9 cellular contexts compared by ENCODE assay signal in genomic region chr5:171390883-171391677, GRCh38. TPM values are rescaled to one million over a fixed set of nuclear protein-coding genes. Genes with fewer than 3 reads are reported as not detected.
DNase-seq lines count a peak whose midpoint lies in the region; ATAC-seq and TF ChIP-seq lines count a peak whose summit lies in the region.
"Had no signal": no experiment of that assay in that cellular context is flagged by ENCODE, and none has a peak within 500 bp of the region (broad histone marks: within the 10 kb centered on the region; RNA-seq: fewer than 3 reads in every experiment).

No MANE protein-coding gene starts in this region.

- peaks cover 83% of the 10 kb centered on the region for H4K20me1 ChIP-seq in IMR-90 (ENCODE audit: insufficient read depth, low read length)

- H3K27ac ChIP-seq in IMR-90 (ENCODE audit: insufficient read depth, low read length): no peak overlapping the region
- H3K27ac ChIP-seq in naive thymus-derived CD4-positive, alpha-beta T cell (ENCODE audit: low read depth, low read length): no peak overlapping the region

- no peak overlapping the region for H4K91ac ChIP-seq in IMR-90 (ENCODE audit: insufficient read depth, low read depth, low read length)

- peaks cover 0 to 29% of the 10 kb centered on the region in 2 experiments; a peak in 2 of 4 replicates for H3K79me1 ChIP-seq in IMR-90 (ENCODE audit: low read depth in 1 of 2, low read length in 2 of 2)

- H3K36me3 ChIP-seq in Caco-2 (ENCODE audit: control insufficient read depth, insufficient read depth, low read length) (peaks cover 5% of the 10 kb centered on the region), IMR-90 (ENCODE audit: control insufficient read depth, insufficient read depth, low read length) (peaks cover 32% of the 10 kb centered on the region)
- peaks cover 12 to 51% (median 17%) of the 10 kb centered on the region in 3 experiments for H3K36me3 ChIP-seq in naive thymus-derived CD4-positive, alpha-beta T cell (ENCODE audit: control insufficient read depth in 2 of 3, insufficient read depth in 3 of 3, low read length in 3 of 3)

- no peak overlapping the region for H3K4ac ChIP-seq in IMR-90 (ENCODE audit: low read depth, low read length)

- in situ Hi-C loops in IMR-90 (cut with MboI; ENCODE audit: low sequenced_read_pairs): no loop called here

- no peak overlapping the region for H2AK5ac ChIP-seq in IMR-90 (ENCODE audit: low read depth, low read length)

- H3K18ac ChIP-seq in IMR-90 (ENCODE audit: low read depth, low read length): no peak overlapping the region

- POLR2A ChIA-PET in Caco-2 (lab: Charles Lee) (no interaction called here), IMR-90 (lab: Charles Lee; ENCODE audit: unreplicated experiment) (no interaction called here)
- POLR2A ChIA-PET in naive thymus-derived CD4-positive, alpha-beta T cell (lab: Charles Lee): no interaction called here

- H3K27me3 Mint-ChIP-seq in Caco-2 (ENCODE audit: insufficient read depth, unreplicated experiment): no peaks in the 10 kb centered on the region
- peaks cover 0 to 6% (median 0%) of the 10 kb centered on the region in 5 donors for H3K27me3 Mint-ChIP-seq in naive thymus-derived CD4-positive, alpha-beta T cell

- H4K8ac ChIP-seq in IMR-90 (ENCODE audit: low read depth in 2 of 2, low read length in 2 of 2): no peak overlapping the region

- H2BK15ac ChIP-seq in IMR-90 (ENCODE audit: low read depth, low read length): no peak overlapping the region

- no TSS peak for BruUV-seq in Caco-2 (replicated peaks; lab: Mats Ljungman, UMichigan)
- BruUV-seq in IMR-90 (replicated peaks; lab: Mats Ljungman, UMichigan): no TSS peak

- H3K27me3 ChIP-seq in Caco-2 (replicated peaks; ENCODE audit: control insufficient read depth, insufficient read depth, low read length) (no peaks in the 10 kb centered on the region), IMR-90 (ENCODE audit: control insufficient read depth, insufficient read depth, low read length) (no peaks in the 10 kb centered on the region)
- H3K27me3 ChIP-seq in naive thymus-derived CD4-positive, alpha-beta T cell (ENCODE audit: control insufficient read depth in 2 of 2, insufficient read depth in 2 of 2, low read length in 2 of 2): no peaks in the 10 kb centered on the region
- H3K27me3 ChIP-seq: esophagus squamous epithelium had no signal

- ATAC-seq in IMR-90 (ENCODE audit: low read depth) (no peak), HG02870 (IDR thresholded peaks at IDR 0.05; ENCODE audit: unreplicated experiment) (no peak), HG03520 (IDR thresholded peaks at IDR 0.05; ENCODE audit: unreplicated experiment) (no peak), HG03469 (IDR thresholded peaks at IDR 0.05; ENCODE audit: unreplicated experiment) (no peak), HG02840 (IDR thresholded peaks at IDR 0.05; ENCODE audit: low FRiP score, unreplicated experiment) (no peak)
- no peak for ATAC-seq in naive thymus-derived CD4-positive, alpha-beta T cell

- TF ChIP-seq RAD21 in IMR-90 (IDR thresholded peaks at IDR 0.05; ENCODE audit: low read length): no peak

- H4K5ac ChIP-seq in IMR-90 (ENCODE audit: low read depth, low read length): no peak overlapping the region

- H2AFZ ChIP-seq in IMR-90 (replicated peaks; ENCODE audit: low read length, poor library complexity): no peak overlapping the region

- TF ChIP-seq CTCF in Caco-2 (IDR thresholded peaks at IDR 0.05; ENCODE audit: insufficient read depth in 1 of 2, low read depth in 1 of 2, low read length in 1 of 2, severe bottlenecking in 1 of 2, unreplicated experiment in 1 of 2): no peak
- no peak for TF ChIP-seq CTCF in IMR-90 (conservative IDR thresholded peaks at IDR 0.05; ENCODE audit: low read depth, low read length)

- H3K9me3 ChIP-seq in Caco-2 (no peaks in the 10 kb centered on the region), IMR-90 (ENCODE audit: control insufficient read depth, insufficient read depth, low read length) (no peaks in the 10 kb centered on the region)
- no peaks in the 10 kb centered on the region for H3K9me3 ChIP-seq in naive thymus-derived CD4-positive, alpha-beta T cell (ENCODE audit: control insufficient read depth in 2 of 3, low read length in 3 of 3)
- H3K9me3 ChIP-seq: esophagus squamous epithelium had no signal

- CTCF ChIA-PET in Caco-2 (lab: Charles Lee) (no interaction called here), IMR-90 (lab: Yijun Ruan, JAX) (no interaction called here)
- CTCF ChIA-PET in naive thymus-derived CD4-positive, alpha-beta T cell (lab: Charles Lee): no interaction called here

- H2BK120ac ChIP-seq in IMR-90 (ENCODE audit: low read depth, low read length): no peak overlapping the region

- TF ChIP-seq POLR2A in IMR-90 (IDR thresholded peaks at IDR 0.05; ENCODE audit: low read depth, low read length): no peak

- intact Hi-C loops in Caco-2 (cut with micrococcal nuclease; ENCODE audit: unreplicated experiment) (no loop called here), IMR-90 (cut with micrococcal nuclease) (no loop called here)
- intact Hi-C loops in naive thymus-derived CD4-positive, alpha-beta T cell (cut with micrococcal nuclease): loop anchor here in 1 of 2 donors (2.0 kb wide), 1 partner anchor 18 kb away; no protein-coding TSS in a partner anchor

- peak overlapping the region; percentile 23 for H3K27ac Mint-ChIP-seq in Caco-2 (ENCODE audit: unreplicated experiment)
- peak overlapping the region; percentile 6 to 96 (median 23) for H3K27ac Mint-ChIP-seq in naive thymus-derived CD4-positive, alpha-beta T cell

- no peaks in the 10 kb centered on the region for H3K9me3 Mint-ChIP-seq in Caco-2 (ENCODE audit: unreplicated experiment)
- peaks cover 0 to 9% (median 0%) of the 10 kb centered on the region in 11 donors for H3K9me3 Mint-ChIP-seq in naive thymus-derived CD4-positive, alpha-beta T cell

- no peak overlapping the region for H3K4me3 ChIP-seq in Caco-2 (ENCODE audit: low read depth, low read length)
- H3K4me3 ChIP-seq in IMR-90 (ENCODE audit: insufficient read depth, low read depth, low read length): no peak overlapping the region
- H3K4me3 ChIP-seq in naive thymus-derived CD4-positive, alpha-beta T cell (ENCODE audit: low read length): peak overlapping the region; percentile 14

- peaks cover 26% of the 10 kb centered on the region for H3K4me1 Mint-ChIP-seq in Caco-2 (ENCODE audit: low read depth, unreplicated experiment)
- H3K4me1 Mint-ChIP-seq in naive thymus-derived CD4-positive, alpha-beta T cell: peaks cover 44 to 73% (median 66%) of the 10 kb centered on the region in 7 donors

- peaks cover 24% of the 10 kb centered on the region for H3K4me1 ChIP-seq in Caco-2
- H3K4me1 ChIP-seq in IMR-90 (ENCODE audit: control insufficient read depth, insufficient read depth, low read length): no peaks in the 10 kb centered on the region; the same call in 1 of the 2 replicates
- peaks cover 31 to 40% of the 10 kb centered on the region in 2 donors for H3K4me1 ChIP-seq in naive thymus-derived CD4-positive, alpha-beta T cell (ENCODE audit: control insufficient read depth in 2 of 2, insufficient read depth in 2 of 2, low read length in 2 of 2)

- H3K23ac ChIP-seq in IMR-90 (ENCODE audit: low read depth, low read length): no peak overlapping the region

- no peak overlapping the region for H2AK9ac ChIP-seq in IMR-90 (replicated peaks; ENCODE audit: low read depth, low read length, poor library complexity)

- no peak overlapping the region for H2BK5ac ChIP-seq in IMR-90 (ENCODE audit: low read depth, low read length, poor library complexity, severe bottlenecking)

- no peak overlapping the region for H2BK20ac ChIP-seq in IMR-90 (ENCODE audit: low read depth, low read length)

- H3K4me3 Mint-ChIP-seq in Caco-2 (ENCODE audit: unreplicated experiment): peak overlapping the region; percentile 90
- peak overlapping the region; percentile 38 to 98 (median 62) for H3K4me3 Mint-ChIP-seq in naive thymus-derived CD4-positive, alpha-beta T cell

- dilution Hi-C loops in IMR-90 (cut with HindIII; ENCODE audit: low sequenced_read_pairs, unreplicated experiment): no loop called here

- no peak overlapping the region for H3K14ac ChIP-seq in IMR-90 (replicated peaks; ENCODE audit: low read depth, low read length)

- H3K9ac ChIP-seq in IMR-90 (ENCODE audit: low read depth, low read length): no peak overlapping the region

- no peak overlapping the region for H3K56ac ChIP-seq in IMR-90 (ENCODE audit: extremely low read depth, insufficient read depth, low read length)

- no peak for DNase-seq in Caco-2
- DNase-seq in IMR-90: no peak
- peak; percentile 31 for DNase-seq in amniotic epithelial cell (ENCODE audit: low read depth)
- DNase-seq in naive thymus-derived CD4-positive, alpha-beta T cell: no peak
- DNase-seq: esophagus squamous epithelium had no signal

- peak overlapping the region; percentile 46 for H3K4me2 ChIP-seq in IMR-90 (ENCODE audit: low read depth, low read length)

- 92% methylated on average over 2 of the region's 8 CpGs; no CpG with 5 or more reads in 1 of the 2 experiments for WGBS in IMR-90 (ENCODE audit: extremely low coverage in 2 of 2, insufficient read length in 1 of 2), 2 experiments

- peaks cover 91% of the 10 kb centered on the region for H3K36me3 Mint-ChIP-seq in Caco-2 (ENCODE audit: insufficient read depth, unreplicated experiment)
- peaks cover 4 to 52% (median 37%) of the 10 kb centered on the region in 5 donors for H3K36me3 Mint-ChIP-seq in naive thymus-derived CD4-positive, alpha-beta T cell

- peaks cover 5% of the 10 kb centered on the region; the same call in 1 of the 2 replicates for H3K9me1 ChIP-seq in IMR-90 (ENCODE audit: insufficient read depth, low read length)

TF ChIP-seq in IMR-90, 13 proteins besides CTCF, POLR2A, EP300 and RAD21 (continues in another document):
- TF ChIP-seq FOS (IDR thresholded peaks at IDR 0.05; ENCODE audit: low read depth, low read length) (no peak), RCOR1 (IDR thresholded peaks at IDR 0.05; ENCODE audit: insufficient replicate concordance, low read length) (no peak), RFX5 (IDR thresholded peaks at IDR 0.05; ENCODE audit: low read depth, low read length) (no peak)

RNA-seq across cellular contexts. Expression of gene NPM1, which starts 3.4 kb away (rescaled TPM):
- total RNA-seq in Caco-2 (2022) (2,112 and 2,207 TPM in 2 replicates), IMR-90 (2012; rRNA removed) (856 and 1,596 TPM in 2 replicates)
- 929 and 3,169 TPM in 2 replicates for polyA plus RNA-seq in IMR-90 (2012; rRNA removed)
- polyA plus RNA-seq in IMR-90 (2012; cell fraction: cytosol; rRNA removed): 105 and 178 TPM in 2 replicates
- 29.5 and 252 TPM in 2 replicates for polyA plus RNA-seq in IMR-90 (2012; cell fraction: nucleus; rRNA removed; ENCODE audit: low replicate concordance)
- 1,000 to 10,000 TPM in 4 of 5 experiments, 100 to 1,000 TPM in 1; 807 to 1,238 (median 1,192) TPM for total RNA-seq in naive thymus-derived CD4-positive, alpha-beta T cell
- polyA plus RNA-seq in naive thymus-derived CD4-positive, alpha-beta T cell: 100 to 1,000 TPM; 753 to 928 TPM

RNA-seq across cellular contexts. Expression of gene FGF18, which starts 28.4 kb away (rescaled TPM):
- total RNA-seq in Caco-2 (2022): 1.3 and 2.1 TPM in 2 replicates
- total RNA-seq in IMR-90 (2012; rRNA removed): under 0.01 TPM in 1 of 2 replicates, not detected in the other
- polyA plus RNA-seq in IMR-90 (2012; rRNA removed): 0.15 and 0.22 TPM in 2 replicates
- 0.11 TPM in 1 of 2 replicates, not detected in the other for polyA plus RNA-seq in IMR-90 (2012; cell fraction: cytosol; rRNA removed)
- 0.65 and 0.67 TPM in 2 replicates for polyA plus RNA-seq in IMR-90 (2012; cell fraction: nucleus; rRNA removed; ENCODE audit: low replicate concordance)
- under 1 TPM in 2 of 5 experiments, not detected in 3; 0.24 to 0.44 TPM for total RNA-seq in naive thymus-derived CD4-positive, alpha-beta T cell
- not detected for polyA plus RNA-seq in naive thymus-derived CD4-positive, alpha-beta T cell
